Comparison of ENCODE assay signal across 36 cellular contexts in genomic region chr12:90897316-90897715, GRCh38. TPM values are rescaled to one million over a fixed set of nuclear protein-coding genes. Genes with fewer than 3 reads are reported as not detected.
"Had no signal": no experiment of that assay in that cellular context is flagged by ENCODE, and none has a peak within 500 bp of the region (broad histone marks: within the 10 kb centered on the region; RNA-seq: fewer than 3 reads in every experiment).

No MANE protein-coding gene starts in this region.

- H3K27ac Mint-ChIP-seq: activated B cell treated with CpG ODN at 0.5 μM for 24 hours; activated CD4-positive, alpha-beta memory T cell treated with anti-CD3 and anti-CD28 coated beads for 36 hours; activated CD4-positive, alpha-beta T cell treated with anti-CD3 and anti-CD28 coated beads, Interleukin-2, amount 10 ng/mL, durations not matched to agents 24 days and 14 days; activated CD8-positive, alpha-beta T cell treated with anti-CD3 and anti-CD28 coated beads for 36 hours; activated naive CD4-positive, alpha-beta T cell treated with anti-CD3 and anti-CD28 coated beads for 36 hours; activated naive CD4-positive, alpha-beta T cell treated with anti-CD3 and anti-CD28 coated beads, Interleukin-2, amount 50 U/mL, for 72 hours; activated naive CD8-positive, alpha-beta T cell treated with anti-CD3 and anti-CD28 coated beads for 36 hours; activated T-cell treated with anti-CD3 and anti-CD28 coated beads, Interleukin-2, amount 50 U/mL, for 72 hours; activated T-helper 1 cell treated with anti-CD3 and anti-CD28 coated beads, Interleukin-12 subunit alpha, Interleukin-12 subunit beta, Interleukin-2, Interleukin-4 antibody, amounts not matched to agents 30 ng/mL and 10 ng/mL and 1 ng/mL, durations not matched to agents 14 hours and 24 hours and 36 hours; activated T-helper 17 cell treated with anti-CD3 and anti-CD28 coated beads, Interleukin-2, amount 50 U/mL, for 72 hours; brain; T-helper 1 cell treated with Interleukin-12 subunit alpha and Interleukin-12 subunit beta and Interleukin-4 antibody, amounts not matched to agents 30 μg/mL and 1 μg/mL, for 36 hours; T-helper 2 cell treated with Interferon-gamma antibody and Interleukin-4, amounts not matched to agents 5 μg/mL and 100 μg/mL, for 36 hours had no signal

- DNase-seq: activated B cell treated with CpG ODN at 0.5 μM for 24 hours; activated CD4-positive, alpha-beta memory T cell treated with anti-CD3 and anti-CD28 coated beads for 36 hours; activated CD4-positive, alpha-beta T cell treated with anti-CD3 and anti-CD28 coated beads for 4 hours; activated CD4-positive, alpha-beta T cell treated with anti-CD3 and anti-CD28 coated beads, Interleukin-2, amount 10 ng/mL, durations not matched to agents 24 days and 14 days; activated CD4-positive, alpha-beta T cell treated with anti-CD3 and anti-CD28 coated beads, Interleukin-2, amount 50 U/mL, for 1 hour; activated CD4-positive, alpha-beta T cell treated with anti-CD3 and anti-CD28 coated beads, Interleukin-2, amount 50 U/mL, for 4 hours; activated CD4-positive, CD25-positive, alpha-beta regulatory T cell treated with anti-CD3 and anti-CD28 coated beads, Interleukin-2, amount 50 U/mL, for 72 hours; activated CD8-positive, alpha-beta memory T cell treated with anti-CD3 and anti-CD28 coated beads, Interleukin-2, amount 50 U/mL, for 4 hours; activated CD8-positive, alpha-beta T cell treated with anti-CD3 and anti-CD28 coated beads for 36 hours; activated effector memory CD4-positive, alpha-beta T cell treated with anti-CD3 and anti-CD28 coated beads, Interleukin-2, amount 50 U/mL, for 16 hours; activated gamma-delta T cell treated with Interleukin-2 at 50 U/mL for 16 hours; activated naive CD4-positive, alpha-beta T cell; activated naive CD4-positive, alpha-beta T cell treated with anti-CD3 and anti-CD28 coated beads for 36 hours; activated naive CD4-positive, alpha-beta T cell treated with anti-CD3 and anti-CD28 coated beads, Interleukin-2, amount 50 U/mL, for 16 hours; activated naive CD8-positive, alpha-beta T cell treated with anti-CD3 and anti-CD28 coated beads for 36 hours; activated T-cell treated with anti-CD3 and anti-CD28 coated beads for 4 hours; activated T-cell treated with anti-CD3 and anti-CD28 coated beads, Interleukin-2, amount 50 U/mL, for 1 hour; activated T-cell treated with anti-CD3 and anti-CD28 coated beads, Interleukin-2, amount 50 U/mL, for 4 hours; activated T-cell treated with anti-CD3 and anti-CD28 coated beads, Interleukin-2, amount 50 U/mL, for 72 hours; adrenal gland; amniotic stem cell; aorta; central memory CD4-positive, alpha-beta T cell; T-helper 1 cell; T-helper 2 cell; T-helper 9 cell had no signal

- H3K4me1 Mint-ChIP-seq: activated B cell treated with CpG ODN at 0.5 μM for 24 hours; activated CD4-positive, alpha-beta T cell treated with anti-CD3 and anti-CD28 coated beads, Interleukin-2, amount 10 ng/mL, durations not matched to agents 24 days and 14 days; activated naive CD8-positive, alpha-beta T cell treated with anti-CD3 and anti-CD28 coated beads for 36 hours; activated T-helper 17 cell treated with anti-CD3 and anti-CD28 coated beads, Interleukin-2, amount 50 U/mL, for 72 hours; brain had no signal

- H3K27me3 ChIP-seq: adrenal gland had no signal

- H3K36me3 Mint-ChIP-seq: activated CD4-positive, alpha-beta memory T cell treated with anti-CD3 and anti-CD28 coated beads for 36 hours; activated naive CD4-positive, alpha-beta T cell treated with anti-CD3 and anti-CD28 coated beads, Interleukin-2, amount 50 U/mL, for 72 hours; activated naive CD8-positive, alpha-beta T cell treated with anti-CD3 and anti-CD28 coated beads for 36 hours; brain had no signal

- H3K4me1 ChIP-seq: adrenal gland had no signal

- FAIRE-seq: TTC549 had no signal

- H3K27me3 Mint-ChIP-seq: activated B cell treated with CpG ODN at 0.5 μM for 24 hours; activated CD4-positive, alpha-beta T cell treated with anti-CD3 and anti-CD28 coated beads, Interleukin-2, amount 10 ng/mL, durations not matched to agents 24 days and 14 days had no signal

- H3K27ac ChIP-seq: adrenal gland, VCaP had no signal

- H3K4me3 ChIP-seq: adrenal gland had no signal

- H3K36me3 ChIP-seq: adrenal gland had no signal

- H3K9me3 ChIP-seq: adrenal gland had no signal

- H3K9me3 Mint-ChIP-seq: activated B cell treated with CpG ODN at 0.5 μM for 24 hours; activated CD4-positive, alpha-beta memory T cell treated with anti-CD3 and anti-CD28 coated beads for 36 hours; activated CD4-positive, alpha-beta T cell treated with anti-CD3 and anti-CD28 coated beads, Interleukin-2, amount 10 ng/mL, durations not matched to agents 24 days and 14 days; activated CD8-positive, alpha-beta T cell treated with anti-CD3 and anti-CD28 coated beads for 36 hours; activated naive CD4-positive, alpha-beta T cell treated with anti-CD3 and anti-CD28 coated beads for 36 hours; activated naive CD4-positive, alpha-beta T cell treated with anti-CD3 and anti-CD28 coated beads, Interleukin-2, amount 50 U/mL, for 72 hours; activated naive CD8-positive, alpha-beta T cell treated with anti-CD3 and anti-CD28 coated beads for 36 hours; activated T-cell treated with anti-CD3 and anti-CD28 coated beads, Interleukin-2, amount 50 U/mL, for 4 hours; activated T-cell treated with anti-CD3 and anti-CD28 coated beads, Interleukin-2, amount 50 U/mL, for 72 hours; activated T-helper 1 cell treated with anti-CD3 and anti-CD28 coated beads, Interleukin-12 subunit alpha, Interleukin-12 subunit beta, Interleukin-2, Interleukin-4 antibody, amounts not matched to agents 30 ng/mL and 10 ng/mL and 1 ng/mL, durations not matched to agents 14 hours and 24 hours and 36 hours; activated T-helper 17 cell treated with anti-CD3 and anti-CD28 coated beads, Interleukin-2, amount 50 U/mL, for 72 hours; brain; T-helper 1 cell treated with Interleukin-12 subunit alpha and Interleukin-12 subunit beta and Interleukin-4 antibody, amounts not matched to agents 30 μg/mL and 1 μg/mL, for 36 hours; T-helper 2 cell treated with Interferon-gamma antibody and Interleukin-4, amounts not matched to agents 5 μg/mL and 100 μg/mL, for 36 hours had no signal

- H3K4me3 Mint-ChIP-seq: activated B cell treated with CpG ODN at 0.5 μM for 24 hours; activated CD4-positive, alpha-beta memory T cell treated with anti-CD3 and anti-CD28 coated beads for 36 hours; activated CD4-positive, alpha-beta T cell treated with anti-CD3 and anti-CD28 coated beads, Interleukin-2, amount 10 ng/mL, durations not matched to agents 24 days and 14 days; activated CD8-positive, alpha-beta T cell treated with anti-CD3 and anti-CD28 coated beads for 36 hours; activated naive CD4-positive, alpha-beta T cell treated with anti-CD3 and anti-CD28 coated beads for 36 hours; activated naive CD8-positive, alpha-beta T cell treated with anti-CD3 and anti-CD28 coated beads for 36 hours; activated T-cell treated with anti-CD3 and anti-CD28 coated beads, Interleukin-2, amount 50 U/mL, for 4 hours; activated T-cell treated with anti-CD3 and anti-CD28 coated beads, Interleukin-2, amount 50 U/mL, for 72 hours; activated T-helper 1 cell treated with anti-CD3 and anti-CD28 coated beads, Interleukin-12 subunit alpha, Interleukin-12 subunit beta, Interleukin-2, Interleukin-4 antibody, amounts not matched to agents 30 ng/mL and 10 ng/mL and 1 ng/mL, durations not matched to agents 14 hours and 24 hours and 36 hours; activated T-helper 17 cell treated with anti-CD3 and anti-CD28 coated beads, Interleukin-2, amount 50 U/mL, for 72 hours; brain; T-helper 1 cell treated with Interleukin-12 subunit alpha and Interleukin-12 subunit beta and Interleukin-4 antibody, amounts not matched to agents 30 μg/mL and 1 μg/mL, for 36 hours; T-helper 2 cell treated with Interferon-gamma antibody and Interleukin-4, amounts not matched to agents 5 μg/mL and 100 μg/mL, for 36 hours had no signal

RNA-seq across cellular contexts. Expression of gene CCER1, which starts 57.7 kb away (rescaled TPM):
- total RNA-seq: activated B cell treated with CpG ODN at 0.5 μM for 24 hours; activated CD4-positive, alpha-beta memory T cell treated with anti-CD3 and anti-CD28 coated beads for 36 hours; activated CD4-positive, alpha-beta T cell treated with anti-CD3 and anti-CD28 coated beads, Interleukin-2, amount 10 ng/mL, durations not matched to agents 24 days and 14 days; activated CD8-positive, alpha-beta memory T cell treated with anti-CD3 and anti-CD28 coated beads for 36 hours; activated CD8-positive, alpha-beta T cell treated with anti-CD3 and anti-CD28 coated beads for 36 hours; activated naive CD4-positive, alpha-beta T cell treated with anti-CD3 and anti-CD28 coated beads for 36 hours; activated naive CD4-positive, alpha-beta T cell treated with anti-CD3 and anti-CD28 coated beads, Interleukin-2, amount 50 U/mL, for 72 hours; activated naive CD8-positive, alpha-beta T cell treated with anti-CD3 and anti-CD28 coated beads for 36 hours; activated T-cell treated with anti-CD3 and anti-CD28 coated beads, Interleukin-2, amount 50 U/mL, for 4 hours; activated T-cell treated with anti-CD3 and anti-CD28 coated beads, Interleukin-2, amount 50 U/mL, for 72 hours; activated T-helper 1 cell treated with anti-CD3 and anti-CD28 coated beads, Interleukin-12 subunit alpha, Interleukin-12 subunit beta, Interleukin-2, Interleukin-4 antibody, amounts not matched to agents 30 ng/mL and 10 ng/mL and 1 ng/mL, durations not matched to agents 14 hours and 24 hours and 36 hours; activated T-helper 17 cell treated with anti-CD3 and anti-CD28 coated beads, Interleukin-2, amount 50 U/mL, for 72 hours; adrenal gland; aorta; cardiac septum had no signal
- polyA plus RNA-seq: adrenal gland, aorta had no signal
